Comparison of ENCODE assay signal across 8 cellular contexts in the genomic region with DNA sequence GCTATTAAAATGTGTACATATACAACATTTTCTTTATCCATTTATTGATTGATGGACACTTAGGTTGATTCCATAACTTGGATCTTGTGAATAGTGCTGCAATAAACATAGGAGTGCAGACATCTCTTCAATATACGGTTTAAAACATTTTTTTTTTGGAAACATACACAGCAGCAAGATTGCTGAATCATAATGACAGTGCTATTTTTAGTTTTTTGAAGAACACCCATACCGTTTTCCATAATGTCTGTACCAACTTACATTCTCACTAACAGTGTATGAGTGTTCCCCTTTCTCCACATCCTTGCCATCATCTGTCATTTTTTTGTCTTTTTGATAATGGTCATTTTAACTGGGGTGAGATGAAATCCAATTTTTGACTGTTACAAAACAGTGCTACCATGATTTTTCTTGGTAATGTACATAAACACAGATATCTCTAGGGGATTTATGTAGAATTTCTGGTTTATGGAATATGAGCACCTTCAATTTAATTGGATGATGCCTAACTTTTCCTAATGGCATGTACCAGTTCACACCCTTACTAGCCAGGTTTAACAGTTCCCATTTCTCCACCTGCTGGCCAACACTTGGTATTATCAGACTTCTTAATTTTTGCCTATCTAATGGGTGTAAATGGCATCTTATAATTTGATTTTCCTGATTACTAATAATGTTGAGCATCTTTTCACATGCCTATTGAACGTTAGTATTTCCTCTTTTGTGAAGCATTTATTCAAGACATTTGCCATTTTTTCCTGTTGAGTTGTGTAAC. TPM values are rescaled to one million over a fixed set of nuclear protein-coding genes. Genes with fewer than 3 reads are reported as not detected.
DNase-seq lines count a peak whose midpoint lies in the region; ATAC-seq and TF ChIP-seq lines count a peak whose summit lies in the region.

No MANE protein-coding gene starts in this region.

- no peak for ATAC-seq in activated CD8-positive, alpha-beta T cell treated with anti-CD3 and anti-CD28 coated beads for 36 hours
- ATAC-seq in activated CD8-positive, alpha-beta T cell treated with anti-CD3 and anti-CD28 coated beads, Interleukin-2, amount 10 ng/mL, durations not matched to agents 7 days and 5 days, result no peak
- ATAC-seq in stimulated activated memory B cell treated with anti-CD40 and anti-IgM and Interleukin-4, amounts not matched to agents 10 μg/mL and 1 μg/mL and 100 μg/mL, for 72 hours, result no peak

- TF ChIP-seq CTCF in activated CD8-positive, alpha-beta T cell treated with anti-CD3 and anti-CD28 coated beads for 36 hours (IDR thresholded peaks at IDR 0.05), result peak; percentile 51
- TF ChIP-seq CTCF in endothelial cell (IDR thresholded peaks at IDR 0.05; ENCODE audit: unreplicated experiment) (peak; percentile 58), parathyroid adenoma (IDR thresholded peaks at IDR 0.05) (peak; percentile 41)

- H3K9ac ChIP-seq in parathyroid adenoma, result no peak overlapping the region

- H3K36me3 ChIP-seq in HAP-1 (replicated peaks) (no peaks in the 10 kb centered on the region), parathyroid adenoma (ENCODE audit: control insufficient read depth, insufficient read depth, low read length) (no peaks in the 10 kb centered on the region)

- H3K9me3 Mint-ChIP-seq in activated CD8-positive, alpha-beta T cell treated with anti-CD3 and anti-CD28 coated beads for 36 hours, result no peaks in the 10 kb centered on the region
- H3K9me3 Mint-ChIP-seq in activated CD8-positive, alpha-beta T cell treated with anti-CD3 and anti-CD28 coated beads, Interleukin-2, amount 10 ng/mL, durations not matched to agents 7 days and 5 days (ENCODE audit: insufficient read depth), result no peaks in the 10 kb centered on the region
- H3K9me3 Mint-ChIP-seq in endothelial cell (ENCODE audit: unreplicated experiment), result no peaks in the 10 kb centered on the region
- no peaks in the 10 kb centered on the region for H3K9me3 Mint-ChIP-seq in stimulated activated memory B cell treated with anti-CD40 and anti-IgM and Interleukin-4, amounts not matched to agents 10 μg/mL and 1 μg/mL and 100 μg/mL, for 72 hours

- no peaks in the 10 kb centered on the region for H3K36me3 Mint-ChIP-seq in activated CD8-positive, alpha-beta T cell treated with anti-CD3 and anti-CD28 coated beads for 36 hours (ENCODE audit: low read depth)
- H3K36me3 Mint-ChIP-seq in activated CD8-positive, alpha-beta T cell treated with anti-CD3 and anti-CD28 coated beads, Interleukin-2, amount 10 ng/mL, durations not matched to agents 7 days and 5 days (ENCODE audit: low read depth), result peaks cover 2% of the 10 kb centered on the region
- no peaks in the 10 kb centered on the region for H3K36me3 Mint-ChIP-seq in endothelial cell (ENCODE audit: low read depth, unreplicated experiment)
- H3K36me3 Mint-ChIP-seq in stimulated activated memory B cell treated with anti-CD40 and anti-IgM and Interleukin-4, amounts not matched to agents 10 μg/mL and 1 μg/mL and 100 μg/mL, for 72 hours, result no peaks in the 10 kb centered on the region

- no peak overlapping the region for H3K4me3 Mint-ChIP-seq in activated CD8-positive, alpha-beta T cell treated with anti-CD3 and anti-CD28 coated beads for 36 hours
- no peak overlapping the region for H3K4me3 Mint-ChIP-seq in activated CD8-positive, alpha-beta T cell treated with anti-CD3 and anti-CD28 coated beads, Interleukin-2, amount 10 ng/mL, durations not matched to agents 7 days and 5 days
- no peak overlapping the region for H3K4me3 Mint-ChIP-seq in endothelial cell (ENCODE audit: unreplicated experiment)
- H3K4me3 Mint-ChIP-seq in stimulated activated memory B cell treated with anti-CD40 and anti-IgM and Interleukin-4, amounts not matched to agents 10 μg/mL and 1 μg/mL and 100 μg/mL, for 72 hours, result no peak overlapping the region

- no peaks in the 10 kb centered on the region for H3K27me3 Mint-ChIP-seq in activated CD8-positive, alpha-beta T cell treated with anti-CD3 and anti-CD28 coated beads for 36 hours
- no peaks in the 10 kb centered on the region for H3K27me3 Mint-ChIP-seq in activated CD8-positive, alpha-beta T cell treated with anti-CD3 and anti-CD28 coated beads, Interleukin-2, amount 10 ng/mL, durations not matched to agents 7 days and 5 days (ENCODE audit: low read depth)
- peaks cover 2% of the 10 kb centered on the region for H3K27me3 Mint-ChIP-seq in endothelial cell (ENCODE audit: unreplicated experiment)
- H3K27me3 Mint-ChIP-seq in stimulated activated memory B cell treated with anti-CD40 and anti-IgM and Interleukin-4, amounts not matched to agents 10 μg/mL and 1 μg/mL and 100 μg/mL, for 72 hours, result no peaks in the 10 kb centered on the region

- no peaks in the 10 kb centered on the region for H3K79me2 ChIP-seq in parathyroid adenoma

- H3K4me3 ChIP-seq in HAP-1 (no peak overlapping the region), parathyroid adenoma (ENCODE audit: low read depth, low read length) (no peak overlapping the region)

- in situ Hi-C loops in HAP-1 (cut with MboI; ENCODE audit: low sequenced_read_pairs), result loop anchor here (25.0 kb wide), 1 partner anchor 104 kb away; a partner anchor contains a TSS

- POLR2A ChIA-PET in activated CD8-positive, alpha-beta T cell treated with anti-CD3 and anti-CD28 coated beads for 36 hours (lab: Charles Lee), result interaction anchor here (0.8 kb wide), 1 partner anchor 23 kb away, joined by 3 read pairs; no protein-coding TSS in a partner anchor
- POLR2A ChIA-PET in activated CD8-positive, alpha-beta T cell treated with anti-CD3 and anti-CD28 coated beads, Interleukin-2, amount 10 ng/mL, durations not matched to agents 7 days and 5 days (lab: Charles Lee), result no interaction called here

- H3K4me1 ChIP-seq in HAP-1, result no peaks in the 10 kb centered on the region
- no peaks in the 10 kb centered on the region for H3K4me1 ChIP-seq in parathyroid adenoma

- CTCF ChIA-PET in activated CD8-positive, alpha-beta T cell treated with anti-CD3 and anti-CD28 coated beads for 36 hours (lab: Charles Lee), result interaction anchor here (2.0 to 2.5 kb wide), 2 partner anchors 23 to 96 kb away, joined by 12 to 13 read pairs; no protein-coding TSS in a partner anchor
- CTCF ChIA-PET in activated CD8-positive, alpha-beta T cell treated with anti-CD3 and anti-CD28 coated beads, Interleukin-2, amount 10 ng/mL, durations not matched to agents 7 days and 5 days (lab: Charles Lee), result interaction anchor here (1.2 to 2.4 kb wide), 4 partner anchors 21 to 97 kb away, joined by 4 to 11 read pairs (median 6); no protein-coding TSS in a partner anchor

- no peak overlapping the region for H3K4me2 ChIP-seq in parathyroid adenoma (ENCODE audit: low read length)

- no peaks in the 10 kb centered on the region for H3K9me3 ChIP-seq in HAP-1
- H3K9me3 ChIP-seq in parathyroid adenoma (ENCODE audit: control insufficient read depth, low read length), result no peaks in the 10 kb centered on the region

- peaks cover 45% of the 10 kb centered on the region for H3K4me1 Mint-ChIP-seq in activated CD8-positive, alpha-beta T cell treated with anti-CD3 and anti-CD28 coated beads for 36 hours (ENCODE audit: low read depth)
- peaks cover 21% of the 10 kb centered on the region for H3K4me1 Mint-ChIP-seq in activated CD8-positive, alpha-beta T cell treated with anti-CD3 and anti-CD28 coated beads, Interleukin-2, amount 10 ng/mL, durations not matched to agents 7 days and 5 days (ENCODE audit: low read depth)
- no peaks in the 10 kb centered on the region for H3K4me1 Mint-ChIP-seq in endothelial cell (ENCODE audit: unreplicated experiment)
- peaks cover 40% of the 10 kb centered on the region for H3K4me1 Mint-ChIP-seq in stimulated activated memory B cell treated with anti-CD40 and anti-IgM and Interleukin-4, amounts not matched to agents 10 μg/mL and 1 μg/mL and 100 μg/mL, for 72 hours

- H3K27ac Mint-ChIP-seq in activated CD8-positive, alpha-beta T cell treated with anti-CD3 and anti-CD28 coated beads for 36 hours, result no peak overlapping the region
- H3K27ac Mint-ChIP-seq in activated CD8-positive, alpha-beta T cell treated with anti-CD3 and anti-CD28 coated beads, Interleukin-2, amount 10 ng/mL, durations not matched to agents 7 days and 5 days, result no peak overlapping the region
- H3K27ac Mint-ChIP-seq in endothelial cell (ENCODE audit: unreplicated experiment), result no peak overlapping the region
- no peak overlapping the region for H3K27ac Mint-ChIP-seq in stimulated activated memory B cell treated with anti-CD40 and anti-IgM and Interleukin-4, amounts not matched to agents 10 μg/mL and 1 μg/mL and 100 μg/mL, for 72 hours

- intact Hi-C loops in activated CD8-positive, alpha-beta T cell treated with anti-CD3 and anti-CD28 coated beads for 36 hours (cut with micrococcal nuclease), result loop anchor here (1.0 kb wide), 1 partner anchor 22 kb away; no protein-coding TSS in a partner anchor

- no peak for DNase-seq in activated CD8-positive, alpha-beta T cell treated with anti-CD3 and anti-CD28 coated beads for 36 hours
- DNase-seq in activated CD8-positive, alpha-beta T cell treated with anti-CD3 and anti-CD28 coated beads, Interleukin-2, amount 10 ng/mL, durations not matched to agents 7 days and 5 days, result no peak
- DNase-seq in HAP-1 (ENCODE audit: low spot score in 2 of 2) (peak; percentile 29 to 52), NCI-H510A treated with DMSO at 0.1 percent for 48 hours (lab: John Stamatoyannopoulos, UW) (peak; percentile 3), endothelial cell (ENCODE audit: low spot score) (no peak), GF-D8 (lab: John Stamatoyannopoulos, UW) (no peak)

- H3K27ac ChIP-seq in parathyroid adenoma, result no peak overlapping the region

- no peak overlapping the region for H2AFZ ChIP-seq in parathyroid adenoma

- H3K27me3 ChIP-seq in HAP-1 (ENCODE audit: low read depth) (no peaks in the 10 kb centered on the region), parathyroid adenoma (ENCODE audit: control insufficient read depth, insufficient read depth, low read length) (no peaks in the 10 kb centered on the region)

RNA-seq across cellular contexts. Expression of a gene that starts 21.0 kb away (rescaled TPM):
- total RNA-seq in activated CD8-positive, alpha-beta T cell treated with anti-CD3 and anti-CD28 coated beads for 36 hours, result 1 to 10 TPM; 6.7 to 7.2 TPM
- 1 to 10 TPM; 9.4 to 9.6 TPM for total RNA-seq in activated CD8-positive, alpha-beta T cell treated with anti-CD3 and anti-CD28 coated beads, Interleukin-2, amount 10 ng/mL, durations not matched to agents 7 days and 5 days
- 20.1 TPM for total RNA-seq in endothelial cell (ENCODE audit: unreplicated experiment)

Comparison
In these comparisons a context has a peak if more than half of its experiments do, and no peak if none do; other contexts are left out.
1. DNase-seq: peak in HAP-1 (2 of 2) and NCI-H510A treated with DMSO at 0.1 percent for 48 hours (single experiment); none in activated CD8-positive, alpha-beta T cell treated with anti-CD3 and anti-CD28 coated beads for 36 hours (single experiment), activated CD8-positive, alpha-beta T cell treated with anti-CD3 and anti-CD28 coated beads, Interleukin-2, amount 10 ng/mL, durations not matched to agents 7 days and 5 days (single experiment), endothelial cell (single experiment) and GF-D8 (single experiment).
2. Peak in every context shown above with its lines, with median percentiles within 50 percentile points of each other: CTCF ChIP-seq.